24 cellular contexts compared by ENCODE assay signal in the genomic region with DNA sequence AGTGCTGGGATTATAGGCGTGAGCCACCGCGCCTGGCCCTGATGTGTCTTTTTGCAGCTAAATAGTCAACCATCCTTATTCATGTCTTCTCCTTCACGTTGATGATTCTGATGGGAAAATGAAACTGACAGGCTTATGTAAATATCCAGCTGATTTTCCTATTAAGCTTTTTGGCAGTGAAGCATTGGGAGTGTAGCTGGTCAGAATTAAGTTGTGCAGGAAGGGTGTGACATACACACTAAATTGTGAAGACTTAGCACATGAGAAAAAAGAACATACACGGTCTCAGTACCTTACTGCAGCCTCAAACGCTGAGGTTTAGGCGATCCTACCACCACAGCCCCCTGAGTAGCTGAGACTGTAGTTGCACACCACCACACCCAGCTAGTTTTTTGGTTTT. TPM values are rescaled to one million over a fixed set of nuclear protein-coding genes. Genes with fewer than 3 reads are reported as not detected.
DNase-seq lines count a peak whose midpoint lies in the region; ATAC-seq, FAIRE-seq and TF ChIP-seq lines count a peak whose summit lies in the region.
"Had no signal": no experiment of that assay in that cellular context is flagged by ENCODE, and none has a peak within 500 bp of the region (broad histone marks: within the 10 kb centered on the region; RNA-seq: fewer than 3 reads in every experiment).

No MANE protein-coding gene starts in this region.

- BruUV-seq in GM12878 (replicated peaks; lab: Mats Ljungman, UMichigan): TSS peak; percentile 28

- H3K27ac Mint-ChIP-seq in activated naive CD4-positive, alpha-beta T cell treated with anti-CD3 and anti-CD28 coated beads, Interleukin-2, amount 10 ng/mL, durations not matched to agents 7 days and 5 days: peak overlapping the region; percentile 42
- H3K27ac Mint-ChIP-seq in activated naive CD4-positive, alpha-beta T cell treated with anti-CD3 and anti-CD28 coated beads for 36 hours: no peak overlapping the region
- H3K27ac Mint-ChIP-seq: CD8-positive, alpha-beta T cell had no signal

- H3K27me3 Mint-ChIP-seq in activated naive CD4-positive, alpha-beta T cell treated with anti-CD3 and anti-CD28 coated beads, Interleukin-2, amount 10 ng/mL, durations not matched to agents 7 days and 5 days: no peaks in the 10 kb centered on the region
- H3K27me3 Mint-ChIP-seq in activated naive CD4-positive, alpha-beta T cell treated with anti-CD3 and anti-CD28 coated beads for 36 hours (ENCODE audit: low read depth): no peaks in the 10 kb centered on the region
- H3K27me3 Mint-ChIP-seq: CD4-positive, CD25-positive, alpha-beta regulatory T cell had no signal

- RAD21 ChIA-PET in GM12878 (lab: Charles Lee; ENCODE audit: unreplicated experiment): interaction anchor here (0.8 kb wide), 1 partner anchor 56 kb away, joined by 3 read pairs; no protein-coding TSS in a partner anchor

- H3K4me1 ChIP-seq in left ventricle myocardium inferior (no peaks in the 10 kb centered on the region), GM12878 (ENCODE audit: control insufficient read depth, insufficient read depth, low read length) (no peaks in the 10 kb centered on the region)
- H3K4me1 ChIP-seq: BE2C, BLaER1, Caco-2 had no signal

- no peak overlapping the region for H2AFZ ChIP-seq in GM12878 (ENCODE audit: control insufficient read depth, low read depth, low read length)

- no peak for ATAC-seq in GM12878
- ATAC-seq in GM21576 (IDR thresholded peaks at IDR 0.05; ENCODE audit: unreplicated experiment): no peak
- ATAC-seq: CD8-positive, alpha-beta T cell had no signal

- no peaks in the 10 kb centered on the region for H3K4me1 Mint-ChIP-seq in activated naive CD4-positive, alpha-beta T cell treated with anti-CD3 and anti-CD28 coated beads, Interleukin-2, amount 10 ng/mL, durations not matched to agents 7 days and 5 days
- no peaks in the 10 kb centered on the region for H3K4me1 Mint-ChIP-seq in activated naive CD4-positive, alpha-beta T cell treated with anti-CD3 and anti-CD28 coated beads for 36 hours (ENCODE audit: low read depth)
- H3K4me1 Mint-ChIP-seq: CD4-positive, CD25-positive, alpha-beta regulatory T cell had no signal

- SMC1A ChIA-PET in GM12878 (lab: Charles Lee; ENCODE audit: uncharacterized antibody, unreplicated experiment): interaction anchor here (0.8 to 1.0 kb wide), 2 partner anchors 71 to 74 kb away, joined by 3 to 5 read pairs; no protein-coding TSS in a partner anchor

- WGBS in GM12878 (ENCODE audit: insufficient coverage, insufficient replicate concordance, low lambda C conversion rate, missing lambda C conversion rate): 74% methylated on average over 7 of the region's 7 CpGs

- CTCF ChIA-PET in activated naive CD4-positive, alpha-beta T cell treated with anti-CD3 and anti-CD28 coated beads, Interleukin-2, amount 10 ng/mL, durations not matched to agents 7 days and 5 days (lab: Charles Lee): no interaction called here
- CTCF ChIA-PET in activated naive CD4-positive, alpha-beta T cell treated with anti-CD3 and anti-CD28 coated beads for 36 hours (lab: Charles Lee): interaction anchor here (1.5 kb wide), 1 partner anchor 97 kb away, joined by 3 read pairs; no protein-coding TSS in a partner anchor
- CTCF ChIA-PET in GM12878 (lab: Yijun Ruan, JAX): interaction anchor here (0.8 kb wide), 2 partner anchors 41 to 118 kb away, joined by 3 read pairs; no protein-coding TSS in a partner anchor

- no peak for TF ChIP-seq EP300 in GM12878 (IDR thresholded peaks at IDR 0.05; ENCODE audit: borderline replicate concordance in 1 of 2, control insufficient read depth in 1 of 2, low read depth in 2 of 2, low read length in 2 of 2)

- POLR2A ChIA-PET in GM12878 (lab: Charles Lee): interaction anchor here (0.6 to 1.0 kb wide), 2 partner anchors 39 to 57 kb away, joined by 4 to 8 read pairs; no protein-coding TSS in a partner anchor

- intact Hi-C loops in activated naive CD4-positive, alpha-beta T cell treated with anti-CD3 and anti-CD28 coated beads for 36 hours (cut with micrococcal nuclease): no loop called here
- intact Hi-C loops in left ventricle myocardium inferior (cut with micrococcal nuclease) (no loop called here), cardiac septum (cut with DNase I) (no loop called here), GM12878 (cut with micrococcal nuclease; ENCODE audit: unreplicated experiment) (no loop called here)

- DNase-seq in activated naive CD4-positive, alpha-beta T cell treated with anti-CD3 and anti-CD28 coated beads, Interleukin-2, amount 10 ng/mL, durations not matched to agents 7 days and 5 days: no peak
- no peak for DNase-seq in activated naive CD4-positive, alpha-beta T cell treated with anti-CD3 and anti-CD28 coated beads for 36 hours
- no peak for DNase-seq in left ventricle myocardium inferior
- DNase-seq in cardiac septum (ENCODE audit: low spot score): no peak
- no peak for DNase-seq in GM12878 (ENCODE audit: low read depth, low spot score)
- DNase-seq in inferior parietal cortex (ENCODE audit: extremely low spot score): no peak
- DNase-seq: 8988T; ACHN; BE2C; C1 segment of cervical spinal cord; Caco-2; Calu3; CD4-positive, CD25-positive, alpha-beta regulatory T cell; CD8-positive, alpha-beta T cell; DMS79 treated with DMSO at 0.1 percent for 48 hours; GF-D8 had no signal

- no peak for TF ChIP-seq RAD21 in GM12878 (IDR thresholded peaks at IDR 0.05; ENCODE audit: insufficient read depth, low read depth, low read length)

- peaks cover 65% of the 10 kb centered on the region for H3K36me3 Mint-ChIP-seq in activated naive CD4-positive, alpha-beta T cell treated with anti-CD3 and anti-CD28 coated beads, Interleukin-2, amount 10 ng/mL, durations not matched to agents 7 days and 5 days
- H3K36me3 Mint-ChIP-seq in activated naive CD4-positive, alpha-beta T cell treated with anti-CD3 and anti-CD28 coated beads for 36 hours (ENCODE audit: low read depth): peaks cover 50% of the 10 kb centered on the region

- no peak for FAIRE-seq in GM12878 (lab: Jason Lieb, UNC)
- FAIRE-seq: A204.1, D721Med, G401.6, GM12892, GM18507 had no signal

- H4K20me1 ChIP-seq in GM12878 (ENCODE audit: control insufficient read depth, insufficient read depth): no peaks in the 10 kb centered on the region
- H4K20me1 ChIP-seq: BLaER1 had no signal

- H3K9me3 Mint-ChIP-seq in activated naive CD4-positive, alpha-beta T cell treated with anti-CD3 and anti-CD28 coated beads, Interleukin-2, amount 10 ng/mL, durations not matched to agents 7 days and 5 days: peaks cover 5% of the 10 kb centered on the region
- peaks cover 3% of the 10 kb centered on the region for H3K9me3 Mint-ChIP-seq in activated naive CD4-positive, alpha-beta T cell treated with anti-CD3 and anti-CD28 coated beads for 36 hours

- TF ChIP-seq CTCF in left ventricle myocardium inferior (IDR thresholded peaks at IDR 0.05; ENCODE audit: borderline replicate concordance): no peak
- no peak for TF ChIP-seq CTCF in GM12878 (IDR thresholded peaks at IDR 0.05 in 2 of 3, conservative IDR thresholded peaks at IDR 0.05 in 1 of 3; ENCODE audit: control insufficient read depth in 2 of 3, extremely low read depth in 1 of 3, insufficient read depth in 1 of 3, low read depth in 3 of 3, low read length in 3 of 3)

- H3K9me3 ChIP-seq in left ventricle myocardium inferior (replicated peaks) (peaks cover 5% of the 10 kb centered on the region), GM12878 (replicated peaks; ENCODE audit: control insufficient read depth, insufficient read depth, low read length) (no peaks in the 10 kb centered on the region; the same call in 1 of the 3 replicates)
- H3K9me3 ChIP-seq: BE2C, Caco-2 had no signal

- H3K79me2 ChIP-seq in GM12878 (ENCODE audit: control insufficient read depth, insufficient read depth, low read length): no peaks in the 10 kb centered on the region

- H3K36me3 ChIP-seq in left ventricle myocardium inferior (peaks cover 94% of the 10 kb centered on the region), GM12878 (ENCODE audit: control insufficient read depth in 2 of 2, insufficient read depth in 2 of 2, low read length in 1 of 2) (peaks cover 18 to 62% of the 10 kb centered on the region in 2 experiments)

- no peak overlapping the region for H3K4me2 ChIP-seq in GM12878 (ENCODE audit: control insufficient read depth, insufficient read depth)
- H3K4me2 ChIP-seq: BLaER1 had no signal

- no peak for TF ChIP-seq POLR2A in GM12878 (IDR thresholded peaks at IDR 0.05; ENCODE audit: low read depth, low read length)

- H3K9ac ChIP-seq in GM12878 (ENCODE audit: control insufficient read depth, insufficient read depth, low read length): no peak overlapping the region
- H3K9ac ChIP-seq: BLaER1 had no signal

- no peaks in the 10 kb centered on the region for H3K27me3 ChIP-seq in left ventricle myocardium inferior (ENCODE audit: low read depth)
- no peaks in the 10 kb centered on the region for H3K27me3 ChIP-seq in GM12878 (replicated peaks in 1 of 2; ENCODE audit: control insufficient read depth in 2 of 2, insufficient read depth in 2 of 2, low read length in 1 of 2)
- H3K27me3 ChIP-seq: BE2C, BLaER1 had no signal

- H3K27ac ChIP-seq in left ventricle myocardium inferior (replicated peaks) (peak overlapping the region; percentile 68), GM12878 (ENCODE audit: control insufficient read depth, insufficient read depth) (no peak overlapping the region)
- H3K27ac ChIP-seq: BLaER1 had no signal

- H3K4me3 Mint-ChIP-seq in activated naive CD4-positive, alpha-beta T cell treated with anti-CD3 and anti-CD28 coated beads, Interleukin-2, amount 10 ng/mL, durations not matched to agents 7 days and 5 days: no peak overlapping the region
- no peak overlapping the region for H3K4me3 Mint-ChIP-seq in activated naive CD4-positive, alpha-beta T cell treated with anti-CD3 and anti-CD28 coated beads for 36 hours
- H3K4me3 Mint-ChIP-seq: CD14-positive monocyte; CD4-positive, CD25-positive, alpha-beta regulatory T cell; CD8-positive, alpha-beta T cell had no signal

- in situ Hi-C loops in GM12878 (cut with MboI): no loop called here

- no peak overlapping the region for H3K4me3 ChIP-seq in left ventricle myocardium inferior
- H3K4me3 ChIP-seq in GM12878: no peak overlapping the region
- H3K4me3 ChIP-seq: BLaER1 had no signal

RNA-seq across cellular contexts. Expression of a gene that starts 50.5 kb away (rescaled TPM):
- 10 to 100 TPM; 24.7 to 25.3 TPM for total RNA-seq in activated naive CD4-positive, alpha-beta T cell treated with anti-CD3 and anti-CD28 coated beads for 36 hours
- total RNA-seq in left ventricle myocardium inferior (27.5 TPM), cardiac septum (29.1 TPM), GM12878 (2014; rRNA removed) (10.9 and 16.7 TPM in 2 replicates), GM12878 (2014; rRNA removed; fragmentation: Illumina TruSeq; extraction: Trizol) (11.4 and 13.6 TPM in 2 replicates), GM12878 (2021) (18.6 and 19.6 TPM in 2 replicates)
- 12.2 and 13.0 TPM in 2 replicates for total RNA-seq in GM12878 (2013; cell fraction: nucleolus; rRNA removed)
- polyA plus RNA-seq in GM12878 (2011; ENCODE audit: low read depth): 25.4 TPM
- polyA plus RNA-seq in GM12878 (2011; rRNA removed) (7.4 and 13.8 TPM in 2 replicates), GM12878 (2014; fragmentation: Illumina TruSeq; extraction: Trizol) (3.7 and 9.7 TPM in 2 replicates), GM12878 (2014; fragmentation: Nextera tagmentation; extraction: Ambion mirVana) (10 to 100 TPM in 1 of 2 experiments, 1 to 10 TPM in 1; 9.7 to 15.4 TPM), GM12878 (2014; rRNA removed) (23.3 and 24.0 TPM in 2 replicates), GM12878 (2016; fragmentation: Nextera tagmentation; extraction: Ambion mirVana) (10 to 100 TPM; 18.1 to 23.7 TPM)
- 16.2 and 19.0 TPM in 2 replicates for polyA plus RNA-seq in GM12878 (2011; cell fraction: cytosol; rRNA removed)
- 23.2 and 23.5 TPM in 2 replicates for polyA plus RNA-seq in GM12878 (2011; cell fraction: nucleus; rRNA removed)
- 29.7 and 29.8 TPM in 2 replicates for polyA plus RNA-seq in GM12878 (2012)
- 5.6 and 6.7 TPM in 2 replicates for polyA minus RNA-seq in GM12878 (2011; rRNA and poly(A)+ RNA removed)
- 2.4 and 5.4 TPM in 2 replicates for polyA minus RNA-seq in GM12878 (2011; cell fraction: cytosol; rRNA and poly(A)+ RNA removed)
- polyA minus RNA-seq in GM12878 (2011; cell fraction: nucleus; rRNA and poly(A)+ RNA removed): 4.0 and 6.0 TPM in 2 replicates
